Comparison of ENCODE assay signal across 9 cellular contexts in the genomic region with DNA sequence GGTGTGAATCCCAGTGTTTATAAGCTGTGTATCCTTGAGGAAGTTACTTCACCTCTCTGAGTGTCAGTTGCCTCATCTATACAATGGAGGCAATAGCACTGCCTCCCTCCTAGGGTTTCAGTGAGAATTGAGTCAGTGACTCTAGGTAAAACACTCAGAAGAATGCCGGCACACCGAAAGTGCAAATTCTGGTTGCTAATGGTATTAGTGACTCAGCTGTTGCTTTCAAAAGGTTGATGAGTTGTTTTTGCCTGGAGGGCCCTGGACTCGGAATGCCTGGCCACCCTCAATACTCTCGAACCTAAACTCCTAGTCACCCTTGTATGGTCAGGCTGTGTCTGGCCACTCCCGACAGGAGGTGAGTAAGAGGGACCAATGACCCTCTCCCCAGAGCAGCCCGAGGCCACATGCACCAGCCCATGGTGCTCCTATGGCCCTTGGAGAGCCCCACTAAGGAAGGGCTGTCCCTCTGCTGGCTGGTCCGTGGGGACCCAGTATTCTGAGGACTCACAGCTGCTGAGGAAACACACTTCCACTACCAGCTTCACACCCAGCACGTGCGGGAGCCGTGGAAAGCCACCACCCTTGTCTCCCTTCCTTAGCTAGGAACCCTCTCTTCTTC.
DNase-seq lines count a peak whose midpoint lies in the region; ATAC-seq and TF ChIP-seq lines count a peak whose summit lies in the region.
"Had no signal": no experiment of that assay in that cellular context is flagged by ENCODE, and none has a peak within 500 bp of the region (broad histone marks: within the 10 kb centered on the region; RNA-seq: fewer than 3 reads in every experiment).

No MANE protein-coding gene starts in this region.

- H3K9me3 ChIP-seq in neuronal stem cell (replicated peaks in 1 of 2; ENCODE audit: control insufficient read depth in 2 of 2, insufficient read depth in 1 of 2, low read depth in 1 of 2, low read length in 2 of 2) (peaks cover 0 to 4% of the 10 kb centered on the region in 2 donors), testis (no peaks in the 10 kb centered on the region)

- ATAC-seq in GM18861 (IDR thresholded peaks at IDR 0.05; ENCODE audit: unreplicated experiment) (peak; percentile 46), HG02852 (IDR thresholded peaks at IDR 0.05; ENCODE audit: unreplicated experiment) (peak; percentile 67)

- peaks cover 3% of the 10 kb centered on the region for H3K36me3 Mint-ChIP-seq in progenitor cell of endocrine pancreas (ENCODE audit: insufficient read depth)
- H3K36me3 Mint-ChIP-seq: IgD-negative memory B cell had no signal

- H3K9me3 Mint-ChIP-seq in progenitor cell of endocrine pancreas (ENCODE audit: low read depth): peaks cover 10% of the 10 kb centered on the region

- H3K4me1 ChIP-seq in neuronal stem cell (ENCODE audit: control insufficient read depth in 2 of 2, insufficient read depth in 1 of 2, low read depth in 1 of 2, low read length in 2 of 2): peaks cover 35 to 37% of the 10 kb centered on the region in 2 donors
- no peaks in the 10 kb centered on the region for H3K4me1 ChIP-seq in testis

- H4K91ac ChIP-seq in neuronal stem cell (ENCODE audit: low read depth, low read length, poor library complexity): peak overlapping the region; percentile 85

- peak overlapping the region; percentile 73 for H3K14ac ChIP-seq in neuronal stem cell (ENCODE audit: low read length)

- H3K36me3 ChIP-seq in neuronal stem cell (replicated peaks in 1 of 2; ENCODE audit: control insufficient read depth in 2 of 2, insufficient read depth in 2 of 2, low read length in 2 of 2) (no peaks in the 10 kb centered on the region), testis (ENCODE audit: low read depth, missing control alignments) (no peaks in the 10 kb centered on the region)

- no peak overlapping the region for H4K8ac ChIP-seq in neuronal stem cell (ENCODE audit: low read depth, low read length)

- peak overlapping the region; percentile 92 for H3K18ac ChIP-seq in neuronal stem cell (ENCODE audit: low read length)

- H3K4me3 Mint-ChIP-seq in progenitor cell of endocrine pancreas (ENCODE audit: low read depth): no peak overlapping the region
- H3K4me3 Mint-ChIP-seq: IgD-negative memory B cell had no signal

- H3K27ac Mint-ChIP-seq in progenitor cell of endocrine pancreas: no peak overlapping the region
- H3K27ac Mint-ChIP-seq: IgD-negative memory B cell had no signal

- TF ChIP-seq CTCF in testis (IDR thresholded peaks at IDR 0.05) (no peak), progenitor cell of endocrine pancreas (IDR thresholded peaks at IDR 0.05; ENCODE audit: unreplicated experiment) (no peak)

- H3K27me3 Mint-ChIP-seq in progenitor cell of endocrine pancreas: no peaks in the 10 kb centered on the region

- H2BK5ac ChIP-seq in neuronal stem cell (ENCODE audit: low read length): peak overlapping the region; percentile 27

- H3K4me2 ChIP-seq in neuronal stem cell (ENCODE audit: insufficient read depth, low read length, poor library complexity, severe bottlenecking): no peak overlapping the region

- intact Hi-C loops in testis (cut with DNase I; ENCODE audit: low total_unique reads): no loop called here

- H3K4me1 Mint-ChIP-seq in progenitor cell of endocrine pancreas (ENCODE audit: low read depth): peaks cover 36% of the 10 kb centered on the region

- H2AFZ ChIP-seq in neuronal stem cell (ENCODE audit: low read length): peak overlapping the region; percentile 15

- peak overlapping the region; percentile 33 for H2BK12ac ChIP-seq in neuronal stem cell (ENCODE audit: low read length)

- DNase-seq in amniotic stem cell (lab: John Stamatoyannopoulos, UW): peak; percentile 78
- DNase-seq in neuronal stem cell (ENCODE audit: low spot score): no peak
- no peak for DNase-seq in testis
- no peak for DNase-seq in activated gamma-delta T cell treated with Interleukin-2 at 50 U/mL for 16 hours
- no peak for DNase-seq in progenitor cell of endocrine pancreas (ENCODE audit: low spot score, unreplicated experiment)
- no peak for DNase-seq in GF-D8 (lab: John Stamatoyannopoulos, UW)

- H3K79me1 ChIP-seq in neuronal stem cell (ENCODE audit: low read depth, low read length): no peaks in the 10 kb centered on the region

- no peak overlapping the region for H3K9ac ChIP-seq in neuronal stem cell (ENCODE audit: low read depth, low read length, poor library complexity)

- H3K27me3 ChIP-seq in neuronal stem cell (ENCODE audit: control insufficient read depth in 3 of 3, insufficient read depth in 3 of 3, low read depth in 1 of 3, low read length in 3 of 3) (no peaks in the 10 kb centered on the region), testis (no peaks in the 10 kb centered on the region)

- no peak for TF ChIP-seq POLR2A in testis (IDR thresholded peaks at IDR 0.05)

- H2BK15ac ChIP-seq in neuronal stem cell (ENCODE audit: low read length): no peak overlapping the region

- no peak overlapping the region for H3K4me3 ChIP-seq in neuronal stem cell (ENCODE audit: low read length in 2 of 2)
- H3K4me3 ChIP-seq in testis: no peak overlapping the region

- H2AK5ac ChIP-seq in neuronal stem cell (ENCODE audit: low read depth, low read length): peak overlapping the region; percentile 83

- H3K23ac ChIP-seq in neuronal stem cell (ENCODE audit: low read depth, low read length, poor library complexity): peak overlapping the region; percentile 58

- no CpG with 5 or more reads among the region's 10 CpGs for WGBS in neuronal stem cell (ENCODE audit: extremely low coverage in 2 of 2, insufficient read length in 2 of 2, insufficient replicate concordance in 1 of 2), 2 donors
- WGBS in testis, 2 donors: 89 to 90% methylated on average over 10 of the region's 10 CpGs

- H3K27ac ChIP-seq in neuronal stem cell (replicated peaks; ENCODE audit: low read length): peak overlapping the region; percentile 93
- H3K27ac ChIP-seq in testis: no peak overlapping the region

- H3K4ac ChIP-seq in neuronal stem cell (ENCODE audit: low read length): no peak overlapping the region

- H2BK120ac ChIP-seq in neuronal stem cell (ENCODE audit: low read depth, low read length): peak overlapping the region; percentile 52
